17 cellular contexts compared by ENCODE assay signal in the genomic region with DNA sequence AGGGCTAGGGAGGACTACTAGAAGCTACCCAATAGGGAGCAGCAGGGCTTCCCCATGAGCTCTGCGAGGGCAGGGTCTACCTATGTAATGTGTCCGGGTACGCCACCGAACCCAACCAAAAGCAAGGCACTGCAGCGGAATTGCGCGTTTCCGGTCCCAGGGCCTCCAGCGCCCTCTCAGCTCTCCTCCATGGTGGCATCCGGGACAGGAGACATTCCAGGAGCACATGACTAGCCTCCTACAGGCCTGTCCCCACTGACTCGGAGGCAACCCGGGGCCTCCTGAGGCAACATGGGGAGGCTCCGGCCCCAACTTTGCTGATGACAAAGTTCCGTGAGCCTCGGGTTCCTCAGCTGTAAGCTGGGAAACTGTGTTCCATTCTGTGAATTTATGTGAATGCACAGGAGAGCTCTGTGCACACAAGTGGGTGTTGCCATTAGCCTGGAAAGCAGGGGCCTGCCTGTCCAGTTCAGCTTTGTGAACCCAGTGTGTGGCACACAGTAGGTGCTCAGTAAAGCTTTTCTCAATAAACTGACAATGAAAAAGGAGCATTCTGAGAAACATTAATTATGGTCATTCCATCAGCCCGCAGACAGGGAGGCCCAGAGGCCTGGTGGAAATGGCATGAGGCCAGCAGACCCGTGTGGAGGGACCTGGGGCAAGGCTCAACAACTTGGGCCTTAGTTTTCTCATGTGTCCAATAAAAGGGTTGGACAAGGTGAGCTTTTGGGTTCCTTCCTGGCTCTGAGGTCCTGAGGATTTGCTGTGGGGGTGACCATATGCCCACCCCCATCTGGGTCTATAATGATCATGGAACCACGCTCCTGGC. TPM values are rescaled to one million over a fixed set of nuclear protein-coding genes. Genes with fewer than 3 reads are reported as not detected.
DNase-seq lines count a peak whose midpoint lies in the region; ATAC-seq lines count a peak whose summit lies in the region.
"Had no signal": no experiment of that assay in that cellular context is flagged by ENCODE, and none has a peak within 500 bp of the region (broad histone marks: within the 10 kb centered on the region; RNA-seq: fewer than 3 reads in every experiment).

No MANE protein-coding gene starts in this region.

- no peak overlapping the region for H3K27ac ChIP-seq in aorta (ENCODE audit: low read depth in 1 of 2, low read length in 2 of 2)

- no peak overlapping the region for H3K4me3 ChIP-seq in aorta (ENCODE audit: low read length in 2 of 2)
- H3K4me3 ChIP-seq: smooth muscle cell, vagina had no signal

- no peaks in the 10 kb centered on the region for H3K9me3 ChIP-seq in aorta (ENCODE audit: control insufficient read depth, low read length)
- H3K9me3 ChIP-seq: Caco-2, vagina had no signal

- no peaks in the 10 kb centered on the region for H3K36me3 Mint-ChIP-seq in dendritic cell treated with granulocyte-macrophage colony-stimulating factor and Interleukin-4, amounts not matched to agents 40 ng/mL and 50 ng/mL, for 4 days (ENCODE audit: low read depth)
- H3K36me3 Mint-ChIP-seq: stimulated activated effector memory CD8-positive, alpha-beta T cell treated with anti-CD3 and anti-CD28 coated beads, Interleukin-12 subunit alpha, Interleukin-12 subunit beta, amount 100 ng/mL, for 72 hours had no signal

- no peak overlapping the region for H3K4me3 Mint-ChIP-seq in dendritic cell treated with granulocyte-macrophage colony-stimulating factor and Interleukin-4, amounts not matched to agents 40 ng/mL and 50 ng/mL, for 4 days
- H3K4me3 Mint-ChIP-seq: activated T-cell treated with anti-CD3 and anti-CD28 coated beads, Interleukin-2, amount 50 U/mL, for 4 hours; stimulated activated effector memory CD8-positive, alpha-beta T cell treated with anti-CD3 and anti-CD28 coated beads, Interleukin-12 subunit alpha, Interleukin-12 subunit beta, amount 100 ng/mL, for 72 hours had no signal

- ATAC-seq in left cardiac atrium (no peak), Right ventricle myocardium superior (ENCODE audit: poor library complexity) (no peak), aorta (ENCODE audit: low FRiP score) (no peak), GM21515 (IDR thresholded peaks at IDR 0.05; ENCODE audit: unreplicated experiment) (no peak)
- ATAC-seq: activated T-cell treated with anti-CD3 and anti-CD28 coated beads, Interleukin-2, amount 50 U/mL, for 4 hours; SK-N-SH treated with all-trans-retinoic acid at 6 μM for 48 hours; stimulated activated effector memory CD8-positive, alpha-beta T cell treated with anti-CD3 and anti-CD28 coated beads, Interleukin-12 subunit alpha, Interleukin-12 subunit beta, amount 100 ng/mL, for 72 hours had no signal

- no peaks in the 10 kb centered on the region for H3K9me3 Mint-ChIP-seq in dendritic cell treated with granulocyte-macrophage colony-stimulating factor and Interleukin-4, amounts not matched to agents 40 ng/mL and 50 ng/mL, for 4 days
- H3K9me3 Mint-ChIP-seq: activated T-cell treated with anti-CD3 and anti-CD28 coated beads, Interleukin-2, amount 50 U/mL, for 4 hours; stimulated activated effector memory CD8-positive, alpha-beta T cell treated with anti-CD3 and anti-CD28 coated beads, Interleukin-12 subunit alpha, Interleukin-12 subunit beta, amount 100 ng/mL, for 72 hours had no signal

- H3K27ac Mint-ChIP-seq in dendritic cell treated with granulocyte-macrophage colony-stimulating factor and Interleukin-4, amounts not matched to agents 40 ng/mL and 50 ng/mL, for 4 days, result peak overlapping the region; percentile 55

- peak; percentile 19 for DNase-seq in left cardiac atrium
- no peak for DNase-seq in Right ventricle myocardium superior
- peak; percentile 68 for DNase-seq in posterior vena cava (ENCODE audit: low spot score)
- DNase-seq in aorta, result peak; percentile 38 to 66
- no peak for DNase-seq in stimulated activated CD4-positive, alpha-beta T cell treated with anti-CD3 and anti-CD28 coated beads, Interleukin-12 subunit alpha, Interleukin-12 subunit beta, amount 100 ng/mL, for 4 hours
- no peak for DNase-seq in ureter (ENCODE audit: low spot score)
- DNase-seq: activated CD4-positive, alpha-beta T cell treated with anti-CD3 and anti-CD28 coated beads, Interleukin-2, amount 50 U/mL, for 1 hour; activated T-cell treated with anti-CD3 and anti-CD28 coated beads, Interleukin-2, amount 50 U/mL, for 4 hours; Kasumi-1 had no signal

- WGBS in aorta, 2 donors, result 87 to 88% methylated on average over 18 of the region's 18 CpGs

- intact Hi-C loops in left cardiac atrium (cut with DNase I) (no loop called here), Right ventricle myocardium superior (cut with DNase I) (no loop called here), posterior vena cava (cut with DNase I) (no loop called here), aorta (cut with DNase I) (loop anchor here in 1 of 2 donors (5.0 kb wide), 1 partner anchor 39 kb away; no protein-coding TSS in a partner anchor)
- intact Hi-C loops in dendritic cell treated with granulocyte-macrophage colony-stimulating factor and Interleukin-4, amounts not matched to agents 40 ng/mL and 50 ng/mL, for 4 days (cut with micrococcal nuclease), result no loop called here

- H3K27me3 Mint-ChIP-seq in dendritic cell treated with granulocyte-macrophage colony-stimulating factor and Interleukin-4, amounts not matched to agents 40 ng/mL and 50 ng/mL, for 4 days, result peaks cover 32% of the 10 kb centered on the region

- H3K36me3 ChIP-seq in aorta (ENCODE audit: control insufficient read depth in 1 of 2, insufficient read depth in 2 of 2, low read length in 1 of 2), result no peaks in the 10 kb centered on the region
- H3K36me3 ChIP-seq: vagina had no signal

- no peaks in the 10 kb centered on the region for H3K4me1 ChIP-seq in aorta (ENCODE audit: control insufficient read depth in 1 of 2, insufficient read depth in 2 of 2, low read length in 2 of 2)
- H3K4me1 ChIP-seq: Caco-2 had no signal

- peaks cover 30% of the 10 kb centered on the region for H3K4me1 Mint-ChIP-seq in dendritic cell treated with granulocyte-macrophage colony-stimulating factor and Interleukin-4, amounts not matched to agents 40 ng/mL and 50 ng/mL, for 4 days (ENCODE audit: low read depth)
- H3K4me1 Mint-ChIP-seq: stimulated activated effector memory CD8-positive, alpha-beta T cell treated with anti-CD3 and anti-CD28 coated beads, Interleukin-12 subunit alpha, Interleukin-12 subunit beta, amount 100 ng/mL, for 72 hours had no signal

- H3K27me3 ChIP-seq in aorta (ENCODE audit: control insufficient read depth in 1 of 2, insufficient read depth in 2 of 2, low read length in 1 of 2), result no peaks in the 10 kb centered on the region
- H3K27me3 ChIP-seq: vagina had no signal

RNA-seq across cellular contexts. Expression of gene CHRDL2, which starts 50.3 kb away (rescaled TPM):
- total RNA-seq in left cardiac atrium (10 to 100 TPM in 1 of 2 donors, 1 to 10 TPM in 1; 6.1 to 25.4 TPM), Right ventricle myocardium superior (11.1 TPM), posterior vena cava (10 to 100 TPM; 10.6 to 31.9 TPM), aorta (10 to 100 TPM in 1 of 2 donors, 1 to 10 TPM in 1; 4.1 to 14.5 TPM), ureter (3.2 TPM)
- polyA plus RNA-seq in aorta, result under 1 TPM in 1 of 2 donors, not detected in 1; 0.23 TPM
- total RNA-seq: activated T-cell treated with anti-CD3 and anti-CD28 coated beads, Interleukin-2, amount 50 U/mL, for 4 hours; osteocyte had no signal

Comparison
In these comparisons a context has a peak if more than half of its experiments do, and no peak if none do; other contexts are left out.
1. DNase-seq: peak in left cardiac atrium (single experiment), posterior vena cava (single experiment) and aorta (2 of 2); none in Right ventricle myocardium superior (single experiment), stimulated activated CD4-positive, alpha-beta T cell treated with anti-CD3 and anti-CD28 coated beads, Interleukin-12 subunit alpha, Interleukin-12 subunit beta, amount 100 ng/mL, for 4 hours (single experiment) and ureter (single experiment).